ENCODE assay signal across 9 cellular contexts in the genomic region with DNA sequence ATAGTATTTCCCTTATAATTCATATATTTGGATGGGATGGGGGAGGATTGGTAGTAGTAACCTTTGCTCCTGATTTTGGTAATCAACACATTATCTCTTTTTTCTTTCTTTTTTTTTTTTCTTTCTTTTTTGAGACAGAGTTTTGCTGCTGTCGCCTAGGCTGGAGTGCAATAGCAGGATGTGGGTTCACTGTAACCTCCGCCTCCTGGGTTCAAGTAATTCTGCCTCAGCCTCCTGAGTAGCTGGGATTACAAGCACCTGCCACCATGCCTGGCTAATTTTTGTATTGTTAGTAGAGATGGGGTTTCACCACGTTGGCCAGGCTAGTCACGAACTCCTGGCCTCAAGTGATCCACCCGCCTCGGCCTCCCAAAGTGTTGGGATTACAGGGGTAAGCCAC. TPM values are rescaled to one million over a fixed set of nuclear protein-coding genes. Genes with fewer than 3 reads are reported as not detected.
DNase-seq lines count a peak whose midpoint lies in the region; ATAC-seq and TF ChIP-seq lines count a peak whose summit lies in the region.
"Not testable (repeated sequence)": the region's sequence is repeated elsewhere in the genome, so short reads cannot be mapped to it uniquely, and the experiment has no call there.
"Had no signal": no experiment of that assay in that cellular context is flagged by ENCODE, and none has a peak within 500 bp of the region (broad histone marks: within the 10 kb centered on the region; RNA-seq: fewer than 3 reads in every experiment).

No MANE protein-coding gene starts in this region.

- H3K36me3 ChIP-seq in DND-41 (ENCODE audit: insufficient read depth, low read length): not testable (repeated sequence)

- H3K9ac ChIP-seq in DND-41 (ENCODE audit: low read depth, low read length): not testable (repeated sequence)

- TF ChIP-seq CTCF in DND-41 (IDR thresholded peaks at IDR 0.05; ENCODE audit: borderline replicate concordance, extremely low read depth, low read length, poor library complexity, severe bottlenecking): not testable (repeated sequence)

- not testable (repeated sequence) for H3K27me3 ChIP-seq in DND-41 (ENCODE audit: insufficient read depth, low read length, poor library complexity)

- H3K9me3 Mint-ChIP-seq in activated CD4-positive, alpha-beta memory T cell treated with anti-CD3 and anti-CD28 coated beads, Interleukin-2, amount 10 ng/mL, durations not matched to agents 7 days and 5 days; activated naive CD8-positive, alpha-beta T cell treated with anti-CD3 and anti-CD28 coated beads, Interleukin-2, amount 50 U/mL, for 24 hours; natural killer cell treated with Interleukin-12 subunit alpha and Interleukin-12 subunit beta and Interleukin-15 and Interleukin-18, amount 100 ng/mL, for 72 hours; stimulated activated naive CD8-positive, alpha-beta T cell treated with anti-CD3 and anti-CD28 coated beads, Interleukin-15, amount 100 ng/mL, for 72 hours: not testable (repeated sequence)

- not testable (repeated sequence) for H3K4me3 ChIP-seq in DND-41 (ENCODE audit: low read depth in 1 of 2, low read length in 2 of 2)

- POLR2A ChIA-PET in activated CD4-positive, alpha-beta memory T cell treated with anti-CD3 and anti-CD28 coated beads, Interleukin-2, amount 10 ng/mL, durations not matched to agents 7 days and 5 days (lab: Charles Lee): not testable (repeated sequence)

- peaks cover 21% of the 10 kb centered on the region; the same call in 1 of the 2 replicates for H3K79me2 ChIP-seq in DND-41 (ENCODE audit: insufficient read depth, low read length)

- peak overlapping the region; percentile 77 for H3K27ac Mint-ChIP-seq in T-helper 17 cell
- peak overlapping the region; percentile 78 for H3K27ac Mint-ChIP-seq in activated CD4-positive, alpha-beta memory T cell treated with anti-CD3 and anti-CD28 coated beads, Interleukin-2, amount 10 ng/mL, durations not matched to agents 7 days and 5 days
- not testable (repeated sequence) for H3K27ac Mint-ChIP-seq in activated naive CD8-positive, alpha-beta T cell treated with anti-CD3 and anti-CD28 coated beads, Interleukin-2, amount 50 U/mL, for 24 hours
- peak overlapping the region; percentile 88 to 95 for H3K27ac Mint-ChIP-seq in natural killer cell treated with Interleukin-12 subunit alpha and Interleukin-12 subunit beta and Interleukin-15 and Interleukin-18, amount 100 ng/mL, for 72 hours
- peak overlapping the region in 1 of 2 donors; percentile 30 for H3K27ac Mint-ChIP-seq in stimulated activated naive CD8-positive, alpha-beta T cell treated with anti-CD3 and anti-CD28 coated beads, Interleukin-15, amount 100 ng/mL, for 72 hours

- not testable (repeated sequence) for H3K27ac ChIP-seq in DND-41 (ENCODE audit: low read length)

- ATAC-seq in DND-41 (ENCODE audit: insufficient read depth, low read depth); T-helper 17 cell; activated naive CD8-positive, alpha-beta T cell treated with anti-CD3 and anti-CD28 coated beads, Interleukin-2, amount 50 U/mL, for 24 hours; natural killer cell treated with Interleukin-12 subunit alpha and Interleukin-12 subunit beta and Interleukin-15 and Interleukin-18, amount 100 ng/mL, for 72 hours; stimulated activated naive CD8-positive, alpha-beta T cell treated with anti-CD3 and anti-CD28 coated beads, Interleukin-15, amount 100 ng/mL, for 72 hours: not testable (repeated sequence)

- H3K4me1 ChIP-seq in DND-41 (ENCODE audit: insufficient read depth, low read length): peaks cover 16% of the 10 kb centered on the region

- DNase-seq in DND-41: peak; percentile 33
- DNase-seq in T-helper 17 cell; activated naive CD8-positive, alpha-beta T cell treated with anti-CD3 and anti-CD28 coated beads, Interleukin-2, amount 50 U/mL, for 24 hours; natural killer cell treated with Interleukin-12 subunit alpha and Interleukin-12 subunit beta and Interleukin-15 and Interleukin-18, amount 100 ng/mL, for 72 hours (ENCODE audit: low spot score): not testable (repeated sequence)
- peak; percentile 64 for DNase-seq in activated CD4-positive, alpha-beta memory T cell treated with anti-CD3 and anti-CD28 coated beads, Interleukin-2, amount 10 ng/mL, durations not matched to agents 7 days and 5 days
- DNase-seq in activated T-cell treated with anti-CD3 and anti-CD28 coated beads for 48 hours (ENCODE audit: low read depth): peak; percentile 12
- DNase-seq in activated effector memory CD4-positive, alpha-beta T cell treated with anti-CD3 and anti-CD28 coated beads, Interleukin-2, amount 50 U/mL, for 16 hours: peak; percentile 68
- peak in 1 of 2 donors; percentile 11 for DNase-seq in stimulated activated naive CD8-positive, alpha-beta T cell treated with anti-CD3 and anti-CD28 coated beads, Interleukin-15, amount 100 ng/mL, for 72 hours

- H3K27me3 Mint-ChIP-seq in T-helper 17 cell; activated CD4-positive, alpha-beta memory T cell treated with anti-CD3 and anti-CD28 coated beads, Interleukin-2, amount 10 ng/mL, durations not matched to agents 7 days and 5 days; activated naive CD8-positive, alpha-beta T cell treated with anti-CD3 and anti-CD28 coated beads, Interleukin-2, amount 50 U/mL, for 24 hours; natural killer cell treated with Interleukin-12 subunit alpha and Interleukin-12 subunit beta and Interleukin-15 and Interleukin-18, amount 100 ng/mL, for 72 hours; stimulated activated naive CD8-positive, alpha-beta T cell treated with anti-CD3 and anti-CD28 coated beads, Interleukin-15, amount 100 ng/mL, for 72 hours: not testable (repeated sequence)

- not testable (repeated sequence) for H3K4me2 ChIP-seq in DND-41 (ENCODE audit: insufficient read depth, low read length)

- not testable (repeated sequence) for H3K36me3 Mint-ChIP-seq in T-helper 17 cell (ENCODE audit: low read depth); activated CD4-positive, alpha-beta memory T cell treated with anti-CD3 and anti-CD28 coated beads, Interleukin-2, amount 10 ng/mL, durations not matched to agents 7 days and 5 days (ENCODE audit: low read depth); activated naive CD8-positive, alpha-beta T cell treated with anti-CD3 and anti-CD28 coated beads, Interleukin-2, amount 50 U/mL, for 24 hours (ENCODE audit: low read depth); natural killer cell treated with Interleukin-12 subunit alpha and Interleukin-12 subunit beta and Interleukin-15 and Interleukin-18, amount 100 ng/mL, for 72 hours

- not testable (repeated sequence) for H4K20me1 ChIP-seq in DND-41 (ENCODE audit: insufficient read depth, low read length)

- H3K4me1 Mint-ChIP-seq in T-helper 17 cell: not testable (repeated sequence)
- peaks cover 24% of the 10 kb centered on the region for H3K4me1 Mint-ChIP-seq in activated CD4-positive, alpha-beta memory T cell treated with anti-CD3 and anti-CD28 coated beads, Interleukin-2, amount 10 ng/mL, durations not matched to agents 7 days and 5 days
- peaks cover 31% of the 10 kb centered on the region for H3K4me1 Mint-ChIP-seq in activated naive CD8-positive, alpha-beta T cell treated with anti-CD3 and anti-CD28 coated beads, Interleukin-2, amount 50 U/mL, for 24 hours
- H3K4me1 Mint-ChIP-seq in natural killer cell treated with Interleukin-12 subunit alpha and Interleukin-12 subunit beta and Interleukin-15 and Interleukin-18, amount 100 ng/mL, for 72 hours (ENCODE audit: low read depth in 2 of 2): peaks cover 8 to 30% of the 10 kb centered on the region in 2 donors
- H3K4me1 Mint-ChIP-seq in stimulated activated naive CD8-positive, alpha-beta T cell treated with anti-CD3 and anti-CD28 coated beads, Interleukin-15, amount 100 ng/mL, for 72 hours: peaks cover 16% of the 10 kb centered on the region

- CTCF ChIA-PET in activated CD4-positive, alpha-beta memory T cell treated with anti-CD3 and anti-CD28 coated beads, Interleukin-2, amount 10 ng/mL, durations not matched to agents 7 days and 5 days (lab: Charles Lee): not testable (repeated sequence)

- H3K9me3 ChIP-seq in DND-41 (ENCODE audit: insufficient read depth, low read length, severe bottlenecking); T-helper 17 cell (ENCODE audit: control insufficient read depth, low read length, poor library complexity, severe bottlenecking): not testable (repeated sequence)

- H2AFZ ChIP-seq in DND-41 (ENCODE audit: low read depth, low read length): not testable (repeated sequence)

- H3K4me3 Mint-ChIP-seq in T-helper 17 cell: peak overlapping the region; percentile 68
- H3K4me3 Mint-ChIP-seq in activated CD4-positive, alpha-beta memory T cell treated with anti-CD3 and anti-CD28 coated beads, Interleukin-2, amount 10 ng/mL, durations not matched to agents 7 days and 5 days: peak overlapping the region; percentile 56
- peak overlapping the region; percentile 11 for H3K4me3 Mint-ChIP-seq in activated naive CD8-positive, alpha-beta T cell treated with anti-CD3 and anti-CD28 coated beads, Interleukin-2, amount 50 U/mL, for 24 hours
- peak overlapping the region; percentile 82 for H3K4me3 Mint-ChIP-seq in natural killer cell treated with Interleukin-12 subunit alpha and Interleukin-12 subunit beta and Interleukin-15 and Interleukin-18, amount 100 ng/mL, for 72 hours
- peak overlapping the region; percentile 22 to 31 for H3K4me3 Mint-ChIP-seq in stimulated activated naive CD8-positive, alpha-beta T cell treated with anti-CD3 and anti-CD28 coated beads, Interleukin-15, amount 100 ng/mL, for 72 hours

RNA-seq across cellular contexts. Expression of a gene that starts 3.2 kb away (rescaled TPM):
- total RNA-seq in T-helper 17 cell: under 1 TPM in 1 of 2 donors, not detected in 1; 0.44 TPM
- under 1 TPM; 0.18 TPM for total RNA-seq in activated CD4-positive, alpha-beta memory T cell treated with anti-CD3 and anti-CD28 coated beads, Interleukin-2, amount 10 ng/mL, durations not matched to agents 7 days and 5 days
- not detected for total RNA-seq in natural killer cell treated with Interleukin-12 subunit alpha and Interleukin-12 subunit beta and Interleukin-15 and Interleukin-18, amount 100 ng/mL, for 72 hours
- total RNA-seq: H4 had no signal

Comparison
In these comparisons a context has a peak if more than half of its experiments do, and no peak if none do; other contexts are left out.
1. H3K4me3 Mint-ChIP-seq: peak in every context shown above with its lines; median percentile 82 in natural killer cell treated with Interleukin-12 subunit alpha and Interleukin-12 subunit beta and Interleukin-15 and Interleukin-18, amount 100 ng/mL, for 72 hours; 68 in T-helper 17 cell; 56 in activated CD4-positive, alpha-beta memory T cell treated with anti-CD3 and anti-CD28 coated beads, Interleukin-2, amount 10 ng/mL, durations not matched to agents 7 days and 5 days; 26 in stimulated activated naive CD8-positive, alpha-beta T cell treated with anti-CD3 and anti-CD28 coated beads, Interleukin-15, amount 100 ng/mL, for 72 hours; 11 in activated naive CD8-positive, alpha-beta T cell treated with anti-CD3 and anti-CD28 coated beads, Interleukin-2, amount 50 U/mL, for 24 hours.